In genomic region chr10:42996588-42996987, GRCh38 we compare ENCODE assay signal across 15 cellular contexts.
DNase-seq lines count a peak whose midpoint lies in the region; ATAC-seq and TF ChIP-seq lines count a peak whose summit lies in the region.
"Had no signal": no experiment of that assay in that cellular context is flagged by ENCODE, and none has a peak within 500 bp of the region (broad histone marks: within the 10 kb centered on the region; RNA-seq: fewer than 3 reads in every experiment).

No MANE protein-coding gene starts in this region.

- H2AFZ ChIP-seq in neuronal stem cell (ENCODE audit: low read length), result no peak overlapping the region
- H2AFZ ChIP-seq: GM23338 had no signal

- H3K9ac ChIP-seq in neuronal stem cell (ENCODE audit: low read depth, low read length, poor library complexity), result no peak overlapping the region

- no peak overlapping the region for H3K27ac ChIP-seq in right atrium auricular region
- H3K27ac ChIP-seq in right cardiac atrium (ENCODE audit: low read length), result no peak overlapping the region
- H3K27ac ChIP-seq in neuronal stem cell (replicated peaks; ENCODE audit: low read length), result no peak overlapping the region
- H3K27ac ChIP-seq: A549 had no signal

- no peak overlapping the region for H4K8ac ChIP-seq in neuronal stem cell (ENCODE audit: low read depth, low read length)

- no peak overlapping the region for H3K4ac ChIP-seq in neuronal stem cell (ENCODE audit: low read length)

- H3K27me3 ChIP-seq in right atrium auricular region (no peaks in the 10 kb centered on the region), right cardiac atrium (ENCODE audit: control insufficient read depth, insufficient read depth) (no peaks in the 10 kb centered on the region), H7 (ENCODE audit: control insufficient read depth, insufficient read depth, low read length) (no peaks in the 10 kb centered on the region), neuronal stem cell (ENCODE audit: control insufficient read depth in 3 of 3, insufficient read depth in 3 of 3, low read depth in 1 of 3, low read length in 3 of 3) (no peaks in the 10 kb centered on the region)
- H3K27me3 ChIP-seq: BE2C had no signal

- H2BK5ac ChIP-seq in neuronal stem cell (ENCODE audit: low read length), result no peak overlapping the region

- H3K14ac ChIP-seq in neuronal stem cell (ENCODE audit: low read length), result peak overlapping the region; percentile 61

- WGBS in right cardiac atrium, result 86% methylated on average over 5 of the region's 5 CpGs
- WGBS in neuronal stem cell (ENCODE audit: extremely low coverage in 2 of 2, insufficient read length in 2 of 2, insufficient replicate concordance in 1 of 2), 2 donors, result no CpG with 5 or more reads among the region's 5 CpGs

- H3K23ac ChIP-seq in neuronal stem cell (ENCODE audit: low read depth, low read length, poor library complexity), result no peak overlapping the region

- no peaks in the 10 kb centered on the region for H3K79me1 ChIP-seq in neuronal stem cell (ENCODE audit: low read depth, low read length)

- no peak for TF ChIP-seq CTCF in right atrium auricular region (IDR thresholded peaks at IDR 0.05)

- no peak overlapping the region for H3K4me3 ChIP-seq in right atrium auricular region
- no peak overlapping the region for H3K4me3 ChIP-seq in right cardiac atrium (ENCODE audit: low read length)
- H3K4me3 ChIP-seq in H7 (ENCODE audit: insufficient read depth, low read depth, low read length), result no peak overlapping the region
- no peak overlapping the region for H3K4me3 ChIP-seq in neuronal stem cell (ENCODE audit: low read length in 2 of 2)
- H3K4me3 ChIP-seq: A549, GM23338 had no signal

- intact Hi-C loops in right cardiac atrium (cut with DNase I), result no loop called here

- H3K36me3 ChIP-seq in right atrium auricular region (no peaks in the 10 kb centered on the region), H7 (replicated peaks; ENCODE audit: control insufficient read depth, insufficient read depth, low read length) (no peaks in the 10 kb centered on the region), neuronal stem cell (replicated peaks in 1 of 2; ENCODE audit: control insufficient read depth in 2 of 2, insufficient read depth in 2 of 2, low read length in 2 of 2) (no peaks in the 10 kb centered on the region)
- H3K36me3 ChIP-seq: BE2C had no signal

- H2AK5ac ChIP-seq in neuronal stem cell (ENCODE audit: low read depth, low read length), result no peak overlapping the region

- H3K4me1 ChIP-seq in right atrium auricular region (no peaks in the 10 kb centered on the region), right cardiac atrium (ENCODE audit: control insufficient read depth, insufficient read depth, low read length) (no peaks in the 10 kb centered on the region), neuronal stem cell (ENCODE audit: control insufficient read depth in 2 of 2, insufficient read depth in 1 of 2, low read depth in 1 of 2, low read length in 2 of 2) (no peaks in the 10 kb centered on the region)
- H3K4me1 ChIP-seq: A549, Caco-2 had no signal

- no peak for ATAC-seq in right cardiac atrium
- ATAC-seq: A549, GM23338 had no signal

- no peak overlapping the region for H2BK120ac ChIP-seq in neuronal stem cell (ENCODE audit: low read depth, low read length)

- DNase-seq in right atrium auricular region (ENCODE audit: low spot score) (peak; percentile 53), right cardiac atrium (no peak), H7 (peak; percentile 22), neuronal stem cell (ENCODE audit: low spot score) (no peak), NCI-H446 (lab: John Stamatoyannopoulos, UW) (no peak), C1 segment of cervical spinal cord (lab: John Stamatoyannopoulos, UW) (no peak), amygdala (lab: John Stamatoyannopoulos, UW) (no peak)
- DNase-seq: BE2C; CD8-positive, alpha-beta memory T cell; DMS 273 treated with DMSO at 0.1 percent for 48 hours; H9; IMR-90 had no signal

- no peak overlapping the region for H4K91ac ChIP-seq in neuronal stem cell (ENCODE audit: low read depth, low read length, poor library complexity)

- H2BK12ac ChIP-seq in neuronal stem cell (ENCODE audit: low read length), result no peak overlapping the region

- no peak overlapping the region for H2BK15ac ChIP-seq in neuronal stem cell (ENCODE audit: low read length)

- H3K4me2 ChIP-seq in neuronal stem cell (ENCODE audit: insufficient read depth, low read length, poor library complexity, severe bottlenecking), result no peak overlapping the region
- H3K4me2 ChIP-seq: A549, GM23338 had no signal

- H3K18ac ChIP-seq in neuronal stem cell (ENCODE audit: low read length), result peak overlapping the region; percentile 19

- H3K9me3 ChIP-seq in right atrium auricular region, result no peaks in the 10 kb centered on the region
- H3K9me3 ChIP-seq in right cardiac atrium (ENCODE audit: control insufficient read depth, low read length), result no peaks in the 10 kb centered on the region
- no peaks in the 10 kb centered on the region for H3K9me3 ChIP-seq in neuronal stem cell (replicated peaks in 1 of 2; ENCODE audit: control insufficient read depth in 2 of 2, insufficient read depth in 1 of 2, low read depth in 1 of 2, low read length in 2 of 2)
- H3K9me3 ChIP-seq: A549, BE2C, Caco-2 had no signal

Comparison
In these comparisons a context has a peak if more than half of its experiments do, and no peak if none do; other contexts are left out.
1. DNase-seq: peak in right atrium auricular region (single experiment) and H7 (single experiment); none in right cardiac atrium (0 of 3), neuronal stem cell (single experiment), NCI-H446 (0 of 2), C1 segment of cervical spinal cord (0 of 14) and amygdala (0 of 56).